ENCODE assay signal across 8 cellular contexts in the genomic region with DNA sequence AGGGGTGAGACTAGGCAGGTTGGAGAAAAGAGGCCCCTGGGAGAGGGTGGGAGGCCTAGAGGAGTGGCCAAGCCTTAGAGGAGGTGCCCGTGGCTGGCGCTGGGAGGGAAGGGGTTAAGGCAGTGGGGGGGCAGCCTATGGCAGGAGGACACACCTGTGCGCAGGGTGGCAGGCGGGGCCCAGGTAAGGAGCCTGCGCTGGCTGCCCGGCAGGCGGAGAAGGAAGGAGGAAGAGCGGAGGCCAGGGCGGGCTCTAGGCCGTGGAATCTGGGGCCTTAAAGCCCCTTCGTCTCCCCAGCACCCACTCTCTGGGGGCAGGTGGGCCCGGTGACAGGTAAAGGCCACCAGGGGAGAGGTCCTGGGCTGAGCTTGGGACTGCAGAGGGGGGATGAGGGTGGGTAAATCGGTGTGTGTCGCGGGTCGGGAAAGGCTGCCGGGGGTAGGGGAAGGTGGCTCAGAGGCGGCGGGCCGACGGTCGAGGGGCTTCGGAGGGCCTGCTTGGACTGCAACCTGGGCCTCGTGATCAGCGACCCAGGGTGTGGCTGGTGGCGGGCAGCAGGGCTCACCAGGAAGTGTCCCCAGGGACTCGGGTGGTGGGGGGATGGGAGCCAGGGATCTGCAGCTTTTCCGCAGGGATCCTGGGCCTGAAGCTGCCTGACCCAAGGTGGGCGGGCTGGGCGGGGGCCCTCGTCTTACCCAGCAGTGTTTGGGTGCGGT. TPM values are rescaled to one million over a fixed set of nuclear protein-coding genes. Genes with fewer than 3 reads are reported as not detected.
DNase-seq lines count a peak whose midpoint lies in the region; ATAC-seq, FAIRE-seq and TF ChIP-seq lines count a peak whose summit lies in the region.

No MANE protein-coding gene starts in this region.

- DNase-seq in activated T-cell treated with anti-CD3 and anti-CD28 coated beads, Interleukin-2, amount 50 U/mL, for 4 hours, result peak; percentile 12
- no peak for DNase-seq in activated T-cell treated with anti-CD3 and anti-CD28 coated beads, Interleukin-2, amount 50 U/mL, for 1 hour
- DNase-seq in SW480 (ENCODE audit: low spot score) (peak; percentile 97), keratinocyte (ENCODE audit: low read depth, low spot score) (peak; percentile 75), tibial nerve (ENCODE audit: low spot score in 2 of 2) (no peak), SIG-M5 (lab: John Stamatoyannopoulos, UW) (no peak)

- no peaks in the 10 kb centered on the region for H3K27me3 ChIP-seq in keratinocyte (ENCODE audit: control insufficient read depth, extremely low read depth, insufficient read depth, low read length)
- H3K27me3 ChIP-seq in tibial nerve, result no peaks in the 10 kb centered on the region

- dilution Hi-C loops in keratinocyte (cut with MboI; ENCODE audit: extremely low pct_ligation_motif_present, low sequenced_read_pairs), result no loop called here

- H3K4me1 ChIP-seq in keratinocyte (ENCODE audit: control insufficient read depth, extremely low read depth, insufficient read depth, low read length), result peaks cover 51% of the 10 kb centered on the region
- peaks cover 0 to 63% (median 35%) of the 10 kb centered on the region in 4 donors for H3K4me1 ChIP-seq in tibial nerve

- ATAC-seq in activated T-cell treated with anti-CD3 and anti-CD28 coated beads, Interleukin-2, amount 50 U/mL, for 4 hours, result no peak
- ATAC-seq in GM21576 (IDR thresholded peaks at IDR 0.05; ENCODE audit: unreplicated experiment), result no peak
- ATAC-seq in GM21515 (IDR thresholded peaks at IDR 0.05; ENCODE audit: unreplicated experiment), result no peak

- TF ChIP-seq EP300 in tibial nerve (IDR thresholded peaks at IDR 0.05), result no peak

- H4K20me1 ChIP-seq in keratinocyte (ENCODE audit: control insufficient read depth, extremely low read depth, insufficient read depth, low read length), result peaks cover 8% of the 10 kb centered on the region

- H3K27me3 Mint-ChIP-seq in activated T-cell treated with anti-CD3 and anti-CD28 coated beads, Interleukin-2, amount 50 U/mL, for 4 hours (ENCODE audit: low read depth), result no peaks in the 10 kb centered on the region

- H3K36me3 Mint-ChIP-seq in activated T-cell treated with anti-CD3 and anti-CD28 coated beads, Interleukin-2, amount 50 U/mL, for 4 hours (ENCODE audit: insufficient read depth), result peaks cover 35% of the 10 kb centered on the region

- peak overlapping the region; percentile 93 for H3K4me2 ChIP-seq in keratinocyte (ENCODE audit: control insufficient read depth, extremely low read depth, insufficient read depth, low read depth, low read length)

- TF ChIP-seq CTCF in keratinocyte (optimal IDR thresholded peaks at IDR 0.05 in 1 of 3, IDR thresholded peaks at IDR 0.05 in 1 of 3, conservative IDR thresholded peaks at IDR 0.05 in 1 of 3; ENCODE audit: extremely low read depth in 1 of 3, insufficient read depth in 2 of 3, low read length in 3 of 3) (peak in 1 of 3 experiments; percentile 41), tibial nerve (IDR thresholded peaks at IDR 0.05) (no peak)

- H3K4me1 Mint-ChIP-seq in activated T-cell treated with anti-CD3 and anti-CD28 coated beads, Interleukin-2, amount 50 U/mL, for 4 hours (ENCODE audit: low read depth), result peaks cover 72% of the 10 kb centered on the region

- H3K27ac ChIP-seq in keratinocyte (ENCODE audit: control insufficient read depth, insufficient read depth, low read length) (peak overlapping the region; percentile 95), tibial nerve (peak overlapping the region in 3 of 4 donors; percentile 77 to 96 (median 86))

- FAIRE-seq in keratinocyte (lab: Jason Lieb, UNC), result peak; percentile 67

- WGBS in tibial nerve, 2 donors, result 73 to 77% methylated on average over 27 to 30 of the region's 32 CpGs

- no peak overlapping the region for H3K4me3 Mint-ChIP-seq in activated T-cell treated with anti-CD3 and anti-CD28 coated beads, Interleukin-2, amount 50 U/mL, for 4 hours

- H3K9me1 ChIP-seq in keratinocyte (ENCODE audit: control insufficient read depth, extremely low read depth, insufficient read depth, low read length), result peaks cover 3% of the 10 kb centered on the region

- peaks cover 49% of the 10 kb centered on the region for H3K79me2 ChIP-seq in keratinocyte (ENCODE audit: control insufficient read depth, insufficient read depth, low read length)

- H3K36me3 ChIP-seq in keratinocyte (ENCODE audit: control insufficient read depth in 2 of 2, extremely low read depth in 1 of 2, insufficient read depth in 2 of 2, low read length in 2 of 2), result peaks cover 17 to 36% of the 10 kb centered on the region in 2 experiments
- H3K36me3 ChIP-seq in tibial nerve, result peaks cover 0 to 31% (median 25%) of the 10 kb centered on the region in 3 donors

- peak overlapping the region; percentile 61 for H2AFZ ChIP-seq in keratinocyte (ENCODE audit: control insufficient read depth, low read length)

- no peak for TF ChIP-seq POLR2A in tibial nerve (IDR thresholded peaks at IDR 0.05)

- H3K9me3 ChIP-seq in keratinocyte (ENCODE audit: control insufficient read depth, low read depth, low read length), result no peaks in the 10 kb centered on the region
- no peaks in the 10 kb centered on the region for H3K9me3 ChIP-seq in tibial nerve

- no peaks in the 10 kb centered on the region for H3K9me3 Mint-ChIP-seq in activated T-cell treated with anti-CD3 and anti-CD28 coated beads, Interleukin-2, amount 50 U/mL, for 4 hours

- peak overlapping the region; percentile 99 for H3K9ac ChIP-seq in keratinocyte (ENCODE audit: control insufficient read depth, extremely low read depth, insufficient read depth, low read length)

- H3K4me3 ChIP-seq in keratinocyte (ENCODE audit: control insufficient read depth in 2 of 3, extremely low read depth in 1 of 3, insufficient read depth in 2 of 3, low read depth in 1 of 3, low read length in 3 of 3), result peak overlapping the region; percentile 80 to 94 (median 81)
- no peak overlapping the region for H3K4me3 ChIP-seq in tibial nerve

RNA-seq across cellular contexts. Expression of a gene that starts 7.3 kb away (rescaled TPM):
- 100 to 1,000 TPM; 619 to 718 (median 635) TPM for total RNA-seq in activated T-cell treated with anti-CD3 and anti-CD28 coated beads, Interleukin-2, amount 50 U/mL, for 4 hours
- polyA plus RNA-seq in keratinocyte, result 225 to 270 TPM (median 244 TPM) in 3 replicates
- 45.5 TPM for polyA plus RNA-seq in keratinocyte (2011; ENCODE audit: low read depth)
- polyA plus RNA-seq in keratinocyte (2011; cell fraction: cytosol; rRNA removed), result 214 and 236 TPM in 2 replicates
- polyA plus RNA-seq in keratinocyte (2011; cell fraction: nucleus; rRNA removed), result 161 and 173 TPM in 2 replicates
- polyA plus RNA-seq in keratinocyte (2012; ENCODE audit: low replicate concordance), result 97.6 and 161 TPM in 2 replicates
- polyA minus RNA-seq in keratinocyte, result 102 to 141 TPM (median 127 TPM) in 3 replicates
- 116 TPM for polyA minus RNA-seq in keratinocyte (2011; cell fraction: cytosol; rRNA and poly(A)+ RNA removed)
- polyA minus RNA-seq in keratinocyte (2011; cell fraction: nucleus; rRNA and poly(A)+ RNA removed), result 52.7 and 53.3 TPM in 2 replicates
- total RNA-seq in tibial nerve, result 100 to 1,000 TPM; 138 to 178 (median 149) TPM

RNA-seq across cellular contexts. Expression of a gene that starts 7.5 kb away (rescaled TPM):
- total RNA-seq in activated T-cell treated with anti-CD3 and anti-CD28 coated beads, Interleukin-2, amount 50 U/mL, for 4 hours, result 100 to 1,000 TPM; 215 to 254 (median 223) TPM
- polyA plus RNA-seq in keratinocyte, result 61.6 to 104 TPM (median 76.9 TPM) in 3 replicates
- polyA plus RNA-seq in keratinocyte (2011; ENCODE audit: low read depth), result 56.1 TPM
- 73.4 and 74.3 TPM in 2 replicates for polyA plus RNA-seq in keratinocyte (2011; cell fraction: cytosol; rRNA removed)
- 48.1 and 49.0 TPM in 2 replicates for polyA plus RNA-seq in keratinocyte (2011; cell fraction: nucleus; rRNA removed)
- 79.0 and 91.0 TPM in 2 replicates for polyA plus RNA-seq in keratinocyte (2012; ENCODE audit: low replicate concordance)
- polyA minus RNA-seq in keratinocyte, result 24.4 to 38.8 TPM (median 30.2 TPM) in 3 replicates
- polyA minus RNA-seq in keratinocyte (2011; cell fraction: cytosol; rRNA and poly(A)+ RNA removed), result 21.5 TPM
- 7.2 and 15.8 TPM in 2 replicates for polyA minus RNA-seq in keratinocyte (2011; cell fraction: nucleus; rRNA and poly(A)+ RNA removed)
- 10 to 100 TPM; 27.7 to 37.7 (median 35.9) TPM for total RNA-seq in tibial nerve

RNA-seq across cellular contexts. Expression of a gene that starts 12.0 kb away (rescaled TPM):
- 100 to 1,000 TPM; 309 to 404 (median 401) TPM for total RNA-seq in activated T-cell treated with anti-CD3 and anti-CD28 coated beads, Interleukin-2, amount 50 U/mL, for 4 hours
- polyA plus RNA-seq in keratinocyte, result 18.7 to 21.0 TPM (median 19.7 TPM) in 3 replicates
- 29.9 TPM for polyA plus RNA-seq in keratinocyte (2011; ENCODE audit: low read depth)
- polyA plus RNA-seq in keratinocyte (2011; cell fraction: cytosol; rRNA removed), result 11.7 and 19.6 TPM in 2 replicates
- polyA plus RNA-seq in keratinocyte (2011; cell fraction: nucleus; rRNA removed), result 28.5 and 37.9 TPM in 2 replicates
- polyA plus RNA-seq in keratinocyte (2012; ENCODE audit: low replicate concordance), result 24.7 and 25.1 TPM in 2 replicates
- polyA minus RNA-seq in keratinocyte, result 14.2 to 34.8 TPM (median 17.7 TPM) in 3 replicates
- polyA minus RNA-seq in keratinocyte (2011; cell fraction: cytosol; rRNA and poly(A)+ RNA removed), result 23.8 TPM
- 5.6 and 10.3 TPM in 2 replicates for polyA minus RNA-seq in keratinocyte (2011; cell fraction: nucleus; rRNA and poly(A)+ RNA removed)
- total RNA-seq in tibial nerve, result 10 to 100 TPM; 11.9 to 31.5 (median 20.8) TPM

RNA-seq across cellular contexts. Expression of a gene that starts 19.4 kb away (rescaled TPM):
- 100 to 1,000 TPM; 180 to 190 (median 184) TPM for total RNA-seq in activated T-cell treated with anti-CD3 and anti-CD28 coated beads, Interleukin-2, amount 50 U/mL, for 4 hours
- polyA plus RNA-seq in keratinocyte, result 121 to 211 TPM (median 137 TPM) in 3 replicates
- polyA plus RNA-seq in keratinocyte (2011; ENCODE audit: low read depth), result 27.9 TPM
- polyA plus RNA-seq in keratinocyte (2011; cell fraction: cytosol; rRNA removed), result 145 and 239 TPM in 2 replicates
- polyA plus RNA-seq in keratinocyte (2011; cell fraction: nucleus; rRNA removed), result 64.7 and 79.2 TPM in 2 replicates
- polyA plus RNA-seq in keratinocyte (2012; ENCODE audit: low replicate concordance), result 106 and 137 TPM in 2 replicates
- polyA minus RNA-seq in keratinocyte, result 30.4 to 74.9 TPM (median 35.3 TPM) in 3 replicates
- polyA minus RNA-seq in keratinocyte (2011; cell fraction: cytosol; rRNA and poly(A)+ RNA removed), result 64.5 TPM
- polyA minus RNA-seq in keratinocyte (2011; cell fraction: nucleus; rRNA and poly(A)+ RNA removed), result 20.9 and 21.8 TPM in 2 replicates
- 100 to 1,000 TPM; 569 to 764 (median 665) TPM for total RNA-seq in tibial nerve

RNA-seq across cellular contexts. Expression of a gene that starts 19.6 kb away (rescaled TPM):
- total RNA-seq in activated T-cell treated with anti-CD3 and anti-CD28 coated beads, Interleukin-2, amount 50 U/mL, for 4 hours, result not detected
- not detected in 3 replicates for polyA plus RNA-seq in keratinocyte
- polyA plus RNA-seq in keratinocyte (2011; ENCODE audit: low read depth), result not detected
- not detected in 2 replicates for polyA plus RNA-seq in keratinocyte (2011; cell fraction: cytosol; rRNA removed)
- not detected in 2 replicates for polyA plus RNA-seq in keratinocyte (2011; cell fraction: nucleus; rRNA removed)
- not detected in 2 replicates for polyA plus RNA-seq in keratinocyte (2012; ENCODE audit: low replicate concordance)
- polyA minus RNA-seq in keratinocyte, result not detected in 3 replicates
- polyA minus RNA-seq in keratinocyte (2011; cell fraction: cytosol; rRNA and poly(A)+ RNA removed), result not detected
- polyA minus RNA-seq in keratinocyte (2011; cell fraction: nucleus; rRNA and poly(A)+ RNA removed), result not detected in 2 replicates
- total RNA-seq in tibial nerve, result not detected

Comparison
In these comparisons a context has a peak if more than half of its experiments do, and no peak if none do; other contexts are left out.
1. DNase-seq: peak in activated T-cell treated with anti-CD3 and anti-CD28 coated beads, Interleukin-2, amount 50 U/mL, for 4 hours (single experiment), SW480 (single experiment) and keratinocyte (single experiment); none in activated T-cell treated with anti-CD3 and anti-CD28 coated beads, Interleukin-2, amount 50 U/mL, for 1 hour (single experiment), tibial nerve (0 of 2) and SIG-M5 (single experiment).
2. H3K4me3 ChIP-seq: peak in keratinocyte (3 of 3); none in tibial nerve (0 of 4).
3. RNA of a gene that starts 7.5 kb away (total RNA-seq): 215 to 254 TPM in activated T-cell treated with anti-CD3 and anti-CD28 coated beads, Interleukin-2, amount 50 U/mL, for 4 hours; 27.7 to 37.7 TPM in tibial nerve; every median in the first group is over 4 times any median in the second.
4. RNA of a gene that starts 12.0 kb away (total RNA-seq): 309 to 404 TPM in activated T-cell treated with anti-CD3 and anti-CD28 coated beads, Interleukin-2, amount 50 U/mL, for 4 hours; 11.9 to 31.5 TPM in tibial nerve; every median in the first group is over 4 times any median in the second.